19 cellular contexts compared by ENCODE assay signal in genomic region chr11:6563667-6564066, GRCh38. TPM values are rescaled to one million over a fixed set of nuclear protein-coding genes. Genes with fewer than 3 reads are reported as not detected.
DNase-seq lines count a peak whose midpoint lies in the region; ATAC-seq and TF ChIP-seq lines count a peak whose summit lies in the region.
"Had no signal": no experiment of that assay in that cellular context is flagged by ENCODE, and none has a peak within 500 bp of the region (broad histone marks: within the 10 kb centered on the region; RNA-seq: fewer than 3 reads in every experiment).

No MANE protein-coding gene starts in this region.

- DNase-seq in BE2C (peak; percentile 50), GM10248 (ENCODE audit: extremely low spot score) (peak; percentile 14), endodermal cell (peak; percentile 35), mesenchymal stem cell (no peak)
- DNase-seq: 8988T; ACHN; AML-193; C1 segment of cervical spinal cord; Calu3; CD4-positive, alpha-beta memory T cell; COR-L47; DMS53; GM23248; HCEC 1CT had no signal

- H3K18ac ChIP-seq in mesenchymal stem cell (ENCODE audit: low read depth in 1 of 2, low read length in 2 of 2): no peak overlapping the region

- CTCF ChIA-PET in GM10248 (lab: Yijun Ruan, JAX): interaction anchor here (1.0 to 1.2 kb wide), 3 partner anchors 16 to 34 kb away, joined by 3 to 5 read pairs (median 3); no protein-coding TSS in a partner anchor

- no peaks in the 10 kb centered on the region for H3K79me2 ChIP-seq in parathyroid adenoma

- no peak overlapping the region for H4K8ac ChIP-seq in mesenchymal stem cell (ENCODE audit: low read length)

- TF ChIP-seq CTCF in BE2C (IDR thresholded peaks at IDR 0.05; ENCODE audit: low read depth, low read length) (no peak), GM10248 (IDR thresholded peaks at IDR 0.05; ENCODE audit: control extremely low read depth, extremely low read depth, low read depth, missing control alignments) (no peak), endodermal cell (conservative IDR thresholded peaks at IDR 0.05) (no peak), parathyroid adenoma (IDR thresholded peaks at IDR 0.05) (no peak)

- no peak overlapping the region for H3K14ac ChIP-seq in mesenchymal stem cell (ENCODE audit: low read length in 2 of 2)

- H3K79me1 ChIP-seq in mesenchymal stem cell (replicated peaks; ENCODE audit: low read length, poor library complexity, severe bottlenecking): no peaks in the 10 kb centered on the region

- WGBS in endodermal cell (ENCODE audit: insufficient coverage in 1 of 2, insufficient read length in 1 of 2), 2 experiments: 92 to 97% methylated on average over 9 to 10 of the region's 10 CpGs
- 87% methylated on average over 10 of the region's 10 CpGs for WGBS in mesenchymal stem cell

- H3K4ac ChIP-seq in mesenchymal stem cell (ENCODE audit: low read depth in 1 of 2, low read length in 2 of 2): no peak overlapping the region

- H3K4me3 ChIP-seq in BE2C (ENCODE audit: low read depth, low read length) (no peak overlapping the region), endodermal cell (ENCODE audit: low read length) (no peak overlapping the region), parathyroid adenoma (ENCODE audit: low read depth, low read length) (no peak overlapping the region), mesenchymal stem cell (ENCODE audit: insufficient read depth in 1 of 2, low read depth in 1 of 2, low read length in 2 of 2) (no peak overlapping the region)
- H3K4me3 ChIP-seq: A549, GM12878, GM23248 had no signal

- POLR2A ChIA-PET in GM10248 (lab: Yijun Ruan, JAX): no interaction called here

- H2BK5ac ChIP-seq in mesenchymal stem cell (ENCODE audit: low read depth, low read length, poor library complexity, severe bottlenecking): no peak overlapping the region

- no peaks in the 10 kb centered on the region for H3K27me3 ChIP-seq in BE2C
- no peaks in the 10 kb centered on the region for H3K27me3 ChIP-seq in endodermal cell (ENCODE audit: control insufficient read depth, insufficient read depth, low read length, poor library complexity, severe bottlenecking)
- no peaks in the 10 kb centered on the region for H3K27me3 ChIP-seq in parathyroid adenoma (ENCODE audit: control insufficient read depth, insufficient read depth, low read length)
- no peaks in the 10 kb centered on the region for H3K27me3 ChIP-seq in mesenchymal stem cell (ENCODE audit: control insufficient read depth in 1 of 2, insufficient read depth in 1 of 2, low read length in 2 of 2)

- no peak overlapping the region for H2AK5ac ChIP-seq in mesenchymal stem cell (ENCODE audit: low read length, severe bottlenecking)

- peak overlapping the region; percentile 46 for H2AFZ ChIP-seq in parathyroid adenoma
- H2AFZ ChIP-seq in mesenchymal stem cell (ENCODE audit: low read depth, low read length): no peak overlapping the region
- H2AFZ ChIP-seq: GM23248 had no signal

- no peak overlapping the region for H3K4me2 ChIP-seq in parathyroid adenoma (ENCODE audit: low read length)
- no peak overlapping the region for H3K4me2 ChIP-seq in mesenchymal stem cell (ENCODE audit: low read length, poor library complexity, severe bottlenecking)
- H3K4me2 ChIP-seq: A549 had no signal

- H3K27ac Mint-ChIP-seq in endodermal cell: no peak overlapping the region
- H3K27ac Mint-ChIP-seq: CD4-positive, alpha-beta memory T cell had no signal

- H3K4me1 Mint-ChIP-seq in endodermal cell: peaks cover 5% of the 10 kb centered on the region

- H2BK15ac ChIP-seq in mesenchymal stem cell (ENCODE audit: low read depth, poor library complexity, severe bottlenecking): no peak overlapping the region

- H3K27ac ChIP-seq in endodermal cell (ENCODE audit: low read depth, low read length) (no peak overlapping the region), parathyroid adenoma (peak overlapping the region; percentile 44), mesenchymal stem cell (ENCODE audit: low read length, poor library complexity, severe bottlenecking) (no peak overlapping the region)
- H3K27ac ChIP-seq: A549, GM23248 had no signal

- H3K36me3 Mint-ChIP-seq in endodermal cell (ENCODE audit: low read depth): no peaks in the 10 kb centered on the region

- H3K27me3 Mint-ChIP-seq in endodermal cell (ENCODE audit: insufficient read depth): no peaks in the 10 kb centered on the region
- H3K27me3 Mint-ChIP-seq: CD4-positive, alpha-beta memory T cell had no signal

- H3K23ac ChIP-seq in mesenchymal stem cell (ENCODE audit: low read length in 2 of 2): no peak overlapping the region

- H3K4me1 ChIP-seq in BE2C (peaks cover 3% of the 10 kb centered on the region; the same call in 1 of the 2 replicates), endodermal cell (ENCODE audit: control insufficient read depth, insufficient read depth, low read length) (no peaks in the 10 kb centered on the region), parathyroid adenoma (peaks cover 29% of the 10 kb centered on the region), mesenchymal stem cell (ENCODE audit: control insufficient read depth, insufficient read depth, low read depth, low read length) (peaks cover 14% of the 10 kb centered on the region)

- no peak overlapping the region for H2BK120ac ChIP-seq in mesenchymal stem cell (ENCODE audit: low read depth, low read length)

- ATAC-seq in HG03354 (IDR thresholded peaks at IDR 0.05; ENCODE audit: poor library complexity, severe bottlenecking, unreplicated experiment) (no peak), HG03159 (IDR thresholded peaks at IDR 0.05; ENCODE audit: unreplicated experiment) (no peak)
- ATAC-seq: A549, GM12878 had no signal

- H3K9me3 Mint-ChIP-seq in endodermal cell: no peaks in the 10 kb centered on the region
- H3K9me3 Mint-ChIP-seq: CD4-positive, alpha-beta memory T cell had no signal

- H3K36me3 ChIP-seq in BE2C (no peaks in the 10 kb centered on the region), endodermal cell (ENCODE audit: control insufficient read depth, insufficient read depth, low read length) (no peaks in the 10 kb centered on the region), parathyroid adenoma (ENCODE audit: control insufficient read depth, insufficient read depth, low read length) (no peaks in the 10 kb centered on the region), mesenchymal stem cell (ENCODE audit: control insufficient read depth in 1 of 2, insufficient read depth in 2 of 2, low read depth in 1 of 2, low read length in 2 of 2) (peaks cover 18 to 62% of the 10 kb centered on the region in 2 experiments)

- no peaks in the 10 kb centered on the region for H3K9me3 ChIP-seq in BE2C
- H3K9me3 ChIP-seq in endodermal cell (ENCODE audit: control insufficient read depth, low read length): no peaks in the 10 kb centered on the region
- no peaks in the 10 kb centered on the region for H3K9me3 ChIP-seq in parathyroid adenoma (ENCODE audit: control insufficient read depth, low read length)
- no peaks in the 10 kb centered on the region for H3K9me3 ChIP-seq in mesenchymal stem cell (ENCODE audit: control insufficient read depth, low read length)
- H3K9me3 ChIP-seq: A549 had no signal

- H4K91ac ChIP-seq in mesenchymal stem cell (ENCODE audit: low read length): no peak overlapping the region

- H3K4me3 Mint-ChIP-seq in endodermal cell: no peak overlapping the region
- H3K4me3 Mint-ChIP-seq: CD4-positive, alpha-beta memory T cell had no signal

- H3K9ac ChIP-seq in endodermal cell (ENCODE audit: extremely low read depth, low read length, poor library complexity, severe bottlenecking): no peak overlapping the region
- H3K9ac ChIP-seq in parathyroid adenoma: no peak overlapping the region
- H3K9ac ChIP-seq in mesenchymal stem cell (ENCODE audit: low read length): no peak overlapping the region
- H3K9ac ChIP-seq: GM23248 had no signal

- H2BK12ac ChIP-seq in mesenchymal stem cell (ENCODE audit: low read length in 2 of 2): no peak overlapping the region

RNA-seq across cellular contexts. Expression of gene RRP8, which starts 39.7 kb away (rescaled TPM):
- polyA plus RNA-seq in BE2C (2012; ENCODE audit: insufficient read depth, insufficient read length, low read depth): 30.2 TPM
- 10 to 100 TPM; 11.0 to 12.8 TPM for total RNA-seq in endodermal cell
- polyA plus RNA-seq in endodermal cell (2013, experiment 1 of 2): 12.8 TPM
- 12.1 TPM for polyA plus RNA-seq in endodermal cell (2013, experiment 2 of 2)
- 21.1 TPM for polyA plus RNA-seq in mesenchymal stem cell (2013, experiment 1 of 2)
- polyA plus RNA-seq in mesenchymal stem cell (2013, experiment 2 of 2): 22.0 TPM

RNA-seq across cellular contexts. Expression of gene ILK, which starts 39.9 kb away (rescaled TPM):
- 155 TPM for polyA plus RNA-seq in BE2C (2012; ENCODE audit: insufficient read depth, insufficient read length, low read depth)
- total RNA-seq in endodermal cell: 100 to 1,000 TPM; 125 to 136 TPM
- polyA plus RNA-seq in endodermal cell (2013, experiment 1 of 2): 117 TPM
- 112 TPM for polyA plus RNA-seq in endodermal cell (2013, experiment 2 of 2)
- 309 TPM for polyA plus RNA-seq in mesenchymal stem cell (2013, experiment 1 of 2)
- polyA plus RNA-seq in mesenchymal stem cell (2013, experiment 2 of 2): 311 TPM

RNA-seq across cellular contexts. Expression of gene TAF10, which starts 48.3 kb away (rescaled TPM):
- polyA plus RNA-seq in BE2C (2012; ENCODE audit: insufficient read depth, insufficient read length, low read depth): 218 TPM
- 100 to 1,000 TPM; 168 to 202 TPM for total RNA-seq in endodermal cell
- 248 TPM for polyA plus RNA-seq in endodermal cell (2013, experiment 1 of 2)
- polyA plus RNA-seq in endodermal cell (2013, experiment 2 of 2): 238 TPM
- polyA plus RNA-seq in mesenchymal stem cell (2013, experiment 1 of 2): 187 TPM
- polyA plus RNA-seq in mesenchymal stem cell (2013, experiment 2 of 2): 195 TPM

RNA-seq across cellular contexts. Expression of gene TPP1, which starts 55.6 kb away (rescaled TPM):
- 27.2 TPM for polyA plus RNA-seq in BE2C (2012; ENCODE audit: insufficient read depth, insufficient read length, low read depth)
- 10 to 100 TPM; 68.3 to 71.0 TPM for total RNA-seq in endodermal cell
- 52.5 TPM for polyA plus RNA-seq in endodermal cell (2013, experiment 1 of 2)
- 41.0 TPM for polyA plus RNA-seq in endodermal cell (2013, experiment 2 of 2)
- 425 TPM for polyA plus RNA-seq in mesenchymal stem cell (2013, experiment 1 of 2)
- polyA plus RNA-seq in mesenchymal stem cell (2013, experiment 2 of 2): 399 TPM
